25 cellular contexts compared by ENCODE assay signal in genomic region chr14:59159169-59159568, GRCh38. TPM values are rescaled to one million over a fixed set of nuclear protein-coding genes. Genes with fewer than 3 reads are reported as not detected.
DNase-seq lines count a peak whose midpoint lies in the region; ATAC-seq and TF ChIP-seq lines count a peak whose summit lies in the region.
"Had no signal": no experiment of that assay in that cellular context is flagged by ENCODE, and none has a peak within 500 bp of the region (broad histone marks: within the 10 kb centered on the region; RNA-seq: fewer than 3 reads in every experiment).

No MANE protein-coding gene starts in this region.

- 0 out of 2 replicates have a peak, but pooled peaks cover 3% of the 10 kb centered on the region for H3K9me2 ChIP-seq in GM23338 (ENCODE audit: insufficient read depth)

- H2BK5ac ChIP-seq in IMR-90 (ENCODE audit: low read depth, low read length, poor library complexity, severe bottlenecking) = no peak overlapping the region

- no peak overlapping the region for H3K56ac ChIP-seq in IMR-90 (ENCODE audit: extremely low read depth, insufficient read depth, low read length)

- DNase-seq in GM23338 (ENCODE audit: low spot score) = no peak
- peak; percentile 65 for DNase-seq in IMR-90
- DNase-seq in NCI-H2171 treated with DMSO at 0.1 percent for 48 hours (lab: John Stamatoyannopoulos, UW) = peak; percentile 91
- DNase-seq in fibroblast of villous mesenchyme (ENCODE audit: low read depth) = peak; percentile 23
- DNase-seq in activated gamma-delta T cell (lab: John Stamatoyannopoulos, UW) = no peak
- no peak for DNase-seq in Calu3
- DNase-seq in medulla oblongata (ENCODE audit: extremely low spot score) = no peak
- DNase-seq: activated CD4-positive, alpha-beta memory T cell treated with anti-CD3 and anti-CD28 coated beads for 36 hours; activated naive CD4-positive, alpha-beta T cell treated with anti-CD3 and anti-CD28 coated beads for 36 hours; adrenal gland; C1 segment of cervical spinal cord; GDM1; lower lobe of right lung; NCI-H1436 treated with DMSO at 0.1 percent for 48 hours; NCI-H526; PC-9; stimulated activated CD4-positive, alpha-beta T cell treated with anti-CD3 and anti-CD28 coated beads, Interleukin-15, amount 100 ng/mL, for 24 hours; stimulated activated naive B cell treated with anti-CD40 and anti-IgM and Interleukin-4, amounts not matched to agents 10 μg/mL and 1 μg/mL and 100 μg/mL, for 72 hours; T-helper 2 cell had no signal

- no peak for TF ChIP-seq RAD21 in IMR-90 (IDR thresholded peaks at IDR 0.05; ENCODE audit: low read length)

- H3K36me3 ChIP-seq in GM23338 (ENCODE audit: insufficient read depth) (no peaks in the 10 kb centered on the region), IMR-90 (ENCODE audit: control insufficient read depth, insufficient read depth, low read length) (no peaks in the 10 kb centered on the region)
- H3K36me3 ChIP-seq: adrenal gland, gastroesophageal sphincter, lower lobe of right lung had no signal

- H3K4ac ChIP-seq in IMR-90 (ENCODE audit: low read depth, low read length) = no peak overlapping the region

- no peaks in the 10 kb centered on the region for H3K79me2 ChIP-seq in GM23338 (replicated peaks; ENCODE audit: insufficient read depth)
- H3K79me2 ChIP-seq: hepatocyte had no signal

- H3K27ac Mint-ChIP-seq in GM23338 (no peak overlapping the region), Calu3 (ENCODE audit: unreplicated experiment) (no peak overlapping the region)
- H3K27ac Mint-ChIP-seq: activated CD4-positive, alpha-beta memory T cell treated with anti-CD3 and anti-CD28 coated beads for 36 hours; activated naive CD4-positive, alpha-beta T cell treated with anti-CD3 and anti-CD28 coated beads for 36 hours; stimulated activated naive B cell treated with anti-CD40 and anti-IgM and Interleukin-4, amounts not matched to agents 10 μg/mL and 1 μg/mL and 100 μg/mL, for 72 hours; type B pancreatic cell had no signal

- no peak overlapping the region for H2BK120ac ChIP-seq in IMR-90 (ENCODE audit: low read depth, low read length)

- ATAC-seq in GM23338 (no peak), IMR-90 (ENCODE audit: low read depth) (peak; percentile 62)
- ATAC-seq: activated CD4-positive, CD25-positive, alpha-beta regulatory T cell treated with anti-CD3 and anti-CD28 coated beads, Interleukin-2, amount 50 U/mL, for 24 hours; gastroesophageal sphincter; lower lobe of right lung; stimulated activated naive B cell treated with anti-CD40 and anti-IgM and Interleukin-4, amounts not matched to agents 10 μg/mL and 1 μg/mL and 100 μg/mL, for 72 hours had no signal

- H3K4me3 Mint-ChIP-seq in GM23338 (no peak overlapping the region), Calu3 (ENCODE audit: low read depth, unreplicated experiment) (no peak overlapping the region)
- H3K4me3 Mint-ChIP-seq: activated CD4-positive, alpha-beta memory T cell treated with anti-CD3 and anti-CD28 coated beads for 36 hours; activated naive CD4-positive, alpha-beta T cell treated with anti-CD3 and anti-CD28 coated beads for 36 hours; stimulated activated naive B cell treated with anti-CD40 and anti-IgM and Interleukin-4, amounts not matched to agents 10 μg/mL and 1 μg/mL and 100 μg/mL, for 72 hours; type B pancreatic cell had no signal

- H3K27ac ChIP-seq in GM23338 (ENCODE audit: low read depth) (no peak overlapping the region), IMR-90 (ENCODE audit: insufficient read depth, low read length) (no peak overlapping the region)
- H3K27ac ChIP-seq: adrenal gland, gastroesophageal sphincter, hepatocyte, KMS-11, lower lobe of right lung, PC-9 had no signal

- H3K18ac ChIP-seq in IMR-90 (ENCODE audit: low read depth, low read length) = no peak overlapping the region

- no peak overlapping the region for H4K8ac ChIP-seq in IMR-90 (ENCODE audit: low read depth in 2 of 2, low read length in 2 of 2)

- no peak overlapping the region for H3K14ac ChIP-seq in IMR-90 (replicated peaks; ENCODE audit: low read depth, low read length)

- in situ Hi-C loops in IMR-90 (cut with MboI; ENCODE audit: low sequenced_read_pairs) = no loop called here

- H4K91ac ChIP-seq in IMR-90 (ENCODE audit: insufficient read depth, low read depth, low read length) = no peak overlapping the region

- intact Hi-C loops in IMR-90 (cut with micrococcal nuclease) = loop anchor here (1.0 kb wide), 1 partner anchor 293 kb away; no protein-coding TSS in a partner anchor
- intact Hi-C loops in Calu3 (cut with micrococcal nuclease; ENCODE audit: unreplicated experiment) = no loop called here

- H3K27me3 Mint-ChIP-seq in GM23338 (ENCODE audit: insufficient read depth, low read depth, poor library complexity) = no peaks in the 10 kb centered on the region
- H3K27me3 Mint-ChIP-seq in Calu3 (ENCODE audit: unreplicated experiment) = no peaks in the 10 kb centered on the region
- H3K27me3 Mint-ChIP-seq: brain had no signal

- CTCF ChIA-PET in IMR-90 (lab: Yijun Ruan, JAX) = no interaction called here
- CTCF ChIA-PET in Calu3 (lab: Charles Lee) = no interaction called here

- no peak for TF ChIP-seq POLR2A in IMR-90 (IDR thresholded peaks at IDR 0.05; ENCODE audit: low read depth, low read length)

- dilution Hi-C loops in IMR-90 (cut with HindIII; ENCODE audit: low sequenced_read_pairs, unreplicated experiment) = no loop called here

- no peak overlapping the region for H4K5ac ChIP-seq in IMR-90 (ENCODE audit: low read depth, low read length)

- H2AFZ ChIP-seq in GM23338 = peak overlapping the region; percentile 1; the same call in 1 of the 2 replicates
- H2AFZ ChIP-seq in IMR-90 (replicated peaks; ENCODE audit: low read length, poor library complexity) = no peak overlapping the region
- H2AFZ ChIP-seq: hepatocyte, PC-9 had no signal

- POLR2A ChIA-PET in IMR-90 (lab: Charles Lee; ENCODE audit: unreplicated experiment) = no interaction called here

- H2BK15ac ChIP-seq in IMR-90 (ENCODE audit: low read depth, low read length) = no peak overlapping the region

- H3K4me2 ChIP-seq in GM23338 = peak overlapping the region; percentile 24; the same call in 1 of the 2 replicates
- H3K4me2 ChIP-seq in IMR-90 (ENCODE audit: low read depth, low read length) = no peak overlapping the region
- H3K4me2 ChIP-seq: hepatocyte, KMS-11, PC-9 had no signal

- H2BK20ac ChIP-seq in IMR-90 (ENCODE audit: low read depth, low read length) = no peak overlapping the region

- no peaks in the 10 kb centered on the region for H4K20me1 ChIP-seq in GM23338 (replicated peaks; ENCODE audit: insufficient read depth)
- H4K20me1 ChIP-seq in IMR-90 (ENCODE audit: insufficient read depth, low read length) = no peaks in the 10 kb centered on the region

- no peak overlapping the region for H3K23ac ChIP-seq in IMR-90 (ENCODE audit: low read depth, low read length)

- H2AK9ac ChIP-seq in IMR-90 (replicated peaks; ENCODE audit: low read depth, low read length, poor library complexity) = no peak overlapping the region

- no peaks in the 10 kb centered on the region for H3K79me1 ChIP-seq in IMR-90 (ENCODE audit: low read depth in 1 of 2, low read length in 2 of 2)

- no peaks in the 10 kb centered on the region for H3F3A ChIP-seq in GM23338 (replicated peaks; ENCODE audit: low read depth)

- H3K36me3 Mint-ChIP-seq in GM23338 (ENCODE audit: low read depth) = no peaks in the 10 kb centered on the region
- H3K36me3 Mint-ChIP-seq in Calu3 (ENCODE audit: insufficient read depth, unreplicated experiment) = no peaks in the 10 kb centered on the region
- H3K36me3 Mint-ChIP-seq: activated CD4-positive, alpha-beta memory T cell treated with anti-CD3 and anti-CD28 coated beads for 36 hours; brain; type B pancreatic cell had no signal

- H3K9me3 Mint-ChIP-seq in GM23338 (peaks cover 3% of the 10 kb centered on the region; the same call in 1 of the 3 replicates), Calu3 (ENCODE audit: low read depth, unreplicated experiment) (no peaks in the 10 kb centered on the region)
- H3K9me3 Mint-ChIP-seq: activated naive CD4-positive, alpha-beta T cell treated with anti-CD3 and anti-CD28 coated beads for 36 hours; type B pancreatic cell had no signal

- H3K4me3 ChIP-seq in GM23338 = no peak overlapping the region
- no peak overlapping the region for H3K4me3 ChIP-seq in IMR-90 (ENCODE audit: insufficient read depth, low read depth, low read length)
- H3K4me3 ChIP-seq in fibroblast of villous mesenchyme (ENCODE audit: low read depth, low read length) = no peak overlapping the region
- H3K4me3 ChIP-seq: adrenal gland, gastroesophageal sphincter, hepatocyte, lower lobe of right lung, PC-9 had no signal

- H3K4me1 Mint-ChIP-seq in GM23338 = peaks cover 24% of the 10 kb centered on the region; the same call in 2 of the 3 replicates
- H3K4me1 Mint-ChIP-seq in Calu3 (ENCODE audit: low read depth, unreplicated experiment) = peaks cover 9% of the 10 kb centered on the region

- H3K9me1 ChIP-seq in IMR-90 (ENCODE audit: insufficient read depth, low read length) = peaks cover 4% of the 10 kb centered on the region; the same call in 1 of the 2 replicates

- no peak overlapping the region for H3K9ac ChIP-seq in IMR-90 (ENCODE audit: low read depth, low read length)
- H3K9ac ChIP-seq: KMS-11 had no signal

- H3K4me1 ChIP-seq in GM23338 (ENCODE audit: insufficient read depth) (peaks cover 13% of the 10 kb centered on the region), IMR-90 (ENCODE audit: control insufficient read depth, insufficient read depth, low read length) (peaks cover 5% of the 10 kb centered on the region)
- H3K4me1 ChIP-seq: adrenal gland had no signal

- no CpG with 5 or more reads among the region's 1 CpG for WGBS in IMR-90 (ENCODE audit: extremely low coverage in 2 of 2, insufficient read length in 1 of 2), 2 experiments

- H3K27me3 ChIP-seq in GM23338 (ENCODE audit: insufficient read depth) (no peaks in the 10 kb centered on the region), IMR-90 (ENCODE audit: control insufficient read depth, insufficient read depth, low read length) (peaks cover 23% of the 10 kb centered on the region)
- H3K27me3 ChIP-seq: adrenal gland, gastroesophageal sphincter, hepatocyte had no signal

- BruUV-seq in IMR-90 (replicated peaks; lab: Mats Ljungman, UMichigan) (no TSS peak), Calu3 (replicated peaks; lab: Mats Ljungman, UMichigan) (no TSS peak)

- no peak overlapping the region for H2AK5ac ChIP-seq in IMR-90 (ENCODE audit: low read depth, low read length)

- no peak for TF ChIP-seq CTCF in GM23338 (conservative IDR thresholded peaks at IDR 0.05; ENCODE audit: low read depth in 2 of 2)
- TF ChIP-seq CTCF in IMR-90 (conservative IDR thresholded peaks at IDR 0.05; ENCODE audit: low read depth, low read length) = no peak
- TF ChIP-seq CTCF in fibroblast of villous mesenchyme (IDR thresholded peaks at IDR 0.05; ENCODE audit: insufficient read depth, low read depth, low read length) = no peak
- TF ChIP-seq CTCF in Calu3 (IDR thresholded peaks at IDR 0.05; ENCODE audit: unreplicated experiment) = no peak

- H3K9me3 ChIP-seq in IMR-90 (ENCODE audit: control insufficient read depth, insufficient read depth, low read length) = peaks cover 3% of the 10 kb centered on the region; the same call in 1 of the 2 replicates
- H3K9me3 ChIP-seq: adrenal gland, gastroesophageal sphincter, lower lobe of right lung had no signal

RNA-seq across cellular contexts. Expression of gene DAAM1, which starts 29.3 kb away (rescaled TPM):
- 36.3 and 51.1 TPM in 2 replicates for total RNA-seq in GM23338 (2014; rRNA removed; shearing (Covaris generic))
- polyA plus RNA-seq in GM23338 (2016; fragmentation: Nextera tagmentation; extraction: Ambion mirVana) = 28.4 and 42.1 TPM in 2 replicates
- 5.4 and 10.3 TPM in 2 replicates for total RNA-seq in IMR-90 (2012; rRNA removed)
- polyA plus RNA-seq in IMR-90 (2012; rRNA removed) = 3.5 and 4.8 TPM in 2 replicates
- polyA plus RNA-seq in IMR-90 (2012; cell fraction: cytosol; rRNA removed) = 0.53 and 1.7 TPM in 2 replicates
- polyA plus RNA-seq in IMR-90 (2012; cell fraction: nucleus; rRNA removed; ENCODE audit: low replicate concordance) = 1.3 and 12.2 TPM in 2 replicates
- total RNA-seq in fibroblast of villous mesenchyme = 22.0 and 25.1 TPM in 2 replicates
- 23.2 and 28.9 TPM in 2 replicates for total RNA-seq in Calu3 (2022)

Comparison
In these comparisons a context has a peak if more than half of its experiments do, and no peak if none do; other contexts are left out.
1. DNase-seq: peak in IMR-90 (single experiment), NCI-H2171 treated with DMSO at 0.1 percent for 48 hours (single experiment) and fibroblast of villous mesenchyme (single experiment); none in GM23338 (single experiment), activated gamma-delta T cell (single experiment), Calu3 (single experiment) and medulla oblongata (single experiment).